ENCODE assay signal across 27 cellular contexts in genomic region chr4:79073471-79073870, GRCh38.
"Had no signal": no experiment of that assay in that cellular context is flagged by ENCODE, and none has a peak within 500 bp of the region (broad histone marks: within the 10 kb centered on the region; RNA-seq: fewer than 3 reads in every experiment).

No MANE protein-coding gene starts in this region.

- FAIRE-seq: urothelium cell line had no signal

- H3K27ac ChIP-seq: stomach, suprapubic skin, testis, thoracic aorta, thyroid gland, tibial artery, tibial nerve, transverse colon, upper lobe of left lung, upper lobe of right lung, uterus, vagina had no signal

- DNase-seq: stimulated activated CD4-positive, alpha-beta T cell treated with anti-CD3 and anti-CD28 coated beads, Interleukin-2, amount 100 ng/mL, for 48 hours; stimulated activated CD4-positive, alpha-beta T cell treated with anti-CD3 and anti-CD28 coated beads, Interleukin-4, amount 100 ng/mL, for 1 hour; stimulated activated CD4-positive, alpha-beta T cell treated with anti-CD3 and anti-CD28 coated beads, Interleukin-4, amount 100 ng/mL, for 24 hours; stimulated activated CD4-positive, alpha-beta T cell treated with anti-CD3 and anti-CD28 coated beads, Interleukin-4, amount 100 ng/mL, for 4 hours; stimulated activated CD8-positive, alpha-beta memory T cell treated with anti-CD3 and anti-CD28 coated beads, Interleukin-4, amount 100 ng/mL, for 48 hours; stimulated activated naive B cell treated with anti-CD40 and anti-IgM and Interleukin-4, amounts not matched to agents 10 μg/mL and 1 μg/mL and 100 μg/mL, for 72 hours; stimulated activated naive CD4-positive, alpha-beta T cell; stimulated activated naive CD4-positive, alpha-beta T cell treated with Interleukin-2 at 50 U/mL for 16 hours; stimulated activated naive CD8-positive, alpha-beta T cell treated with anti-CD3 and anti-CD28 coated beads, Interleukin-15, amount 100 ng/mL, for 72 hours; stimulated activated naive CD8-positive, alpha-beta T cell treated with anti-CD3 and anti-CD28 coated beads, Interleukin-15, Interleukin-2, amounts not matched to agents 100 U/mL and 50 U/mL, for 24 hours; stomach; substantia nigra; testis; thyroid gland; tibial artery; transverse colon; trophoblast cell; upper lobe of left lung; upper lobe of right lung; uterus had no signal

- ATAC-seq: stimulated activated effector memory CD8-positive, alpha-beta T cell treated with anti-CD3 and anti-CD28 coated beads, Interleukin-12 subunit alpha, Interleukin-12 subunit beta, amount 100 ng/mL, for 72 hours; stimulated activated memory B cell treated with anti-CD40 and anti-IgM and Interleukin-4, amounts not matched to agents 10 μg/mL and 1 μg/mL and 100 μg/mL, for 72 hours; stimulated activated naive B cell treated with anti-CD40 and anti-IgM and Interleukin-4, amounts not matched to agents 10 μg/mL and 1 μg/mL and 100 μg/mL, for 72 hours; stimulated activated naive CD8-positive, alpha-beta T cell treated with anti-CD3 and anti-CD28 coated beads, Interleukin-15, amount 100 ng/mL, for 72 hours; stimulated activated naive CD8-positive, alpha-beta T cell treated with anti-CD3 and anti-CD28 coated beads, Interleukin-15, Interleukin-2, amounts not matched to agents 100 U/mL and 50 U/mL, for 24 hours; upper lobe of right lung had no signal

- H3K36me3 ChIP-seq: stomach, suprapubic skin, thoracic aorta, thyroid gland, transverse colon, upper lobe of left lung, upper lobe of right lung, uterus, vagina had no signal

- H3K27me3 ChIP-seq: stomach, suprapubic skin, testis, thyroid gland, tibial artery, tibial nerve, transverse colon, upper lobe of left lung, upper lobe of right lung, uterus, vagina had no signal

- H3K4me1 ChIP-seq: stomach, suprapubic skin, thyroid gland, tibial artery, tibial nerve, transverse colon, upper lobe of left lung, upper lobe of right lung, uterus, vagina had no signal

- H3K4me3 ChIP-seq: stomach, suprapubic skin, testis, thoracic aorta, thyroid gland, tibial artery, tibial nerve, transverse colon, upper lobe of left lung, upper lobe of right lung, uterus, vagina had no signal

- H3K9me3 ChIP-seq: suprapubic skin, testis, thoracic aorta, thyroid gland, vagina had no signal
